Comparison of ENCODE assay signal across 23 cellular contexts in the genomic region with DNA sequence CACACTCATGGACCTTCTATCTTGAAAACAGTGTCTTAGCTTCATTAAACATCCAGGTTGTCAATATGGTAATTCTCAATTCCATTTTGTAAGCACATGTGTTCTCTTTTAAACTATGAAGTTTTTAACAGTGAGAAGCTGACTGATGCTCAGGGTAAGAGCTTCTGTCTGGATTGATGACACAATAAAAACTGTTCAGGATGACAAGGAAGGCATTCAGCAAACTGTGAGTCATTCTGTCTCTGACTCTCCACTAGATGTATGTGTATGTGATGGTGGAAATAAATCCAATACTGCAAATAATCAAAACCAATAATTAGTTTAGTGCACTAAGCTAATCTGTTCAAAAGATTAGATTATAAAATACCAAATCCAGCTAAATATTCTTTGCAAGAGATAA.
DNase-seq lines count a peak whose midpoint lies in the region; ATAC-seq and TF ChIP-seq lines count a peak whose summit lies in the region.
"Had no signal": no experiment of that assay in that cellular context is flagged by ENCODE, and none has a peak within 500 bp of the region (broad histone marks: within the 10 kb centered on the region; RNA-seq: fewer than 3 reads in every experiment).

No MANE protein-coding gene starts in this region.

- H3K27me3 ChIP-seq in foreskin keratinocyte, result no peaks in the 10 kb centered on the region

- DNase-seq in NCI-H82 (lab: John Stamatoyannopoulos, UW), result peak; percentile 1
- no peak for DNase-seq in NCI-H82 treated with DMSO at 0.1 percent for 48 hours (lab: John Stamatoyannopoulos, UW; ENCODE audit: unreplicated experiment)
- DNase-seq in SK-MEL-5 (ENCODE audit: low read depth, low spot score), result peak; percentile 21
- DNase-seq in foreskin keratinocyte, result peak; percentile 15 to 34
- no peak for DNase-seq in NCI-H1694 treated with DMSO at 0.1 percent for 48 hours (lab: John Stamatoyannopoulos, UW)
- DNase-seq in SKM-1 (lab: John Stamatoyannopoulos, UW; ENCODE audit: unreplicated experiment), result no peak
- DNase-seq in effector CD8-positive, alpha-beta T cell (lab: John Stamatoyannopoulos, UW), result no peak
- no peak for DNase-seq in left colon
- DNase-seq: activated CD8-positive, alpha-beta T cell treated with anti-CD3 and anti-CD28 coated beads for 36 hours; activated naive CD4-positive, alpha-beta T cell treated with Interleukin-2 at 50 U/mL for 16 hours; activated T-cell treated with anti-CD3 and anti-CD28 coated beads for 4 hours; amniotic stem cell; Caco-2; caudate nucleus; erythroblast; kidney; NCI-H1105 treated with DMSO at 0.1 percent for 48 hours; NCI-H446 treated with DMSO at 0.1 percent for 48 hours; stimulated activated naive B cell treated with anti-CD40 and anti-IgM and Interleukin-4, amounts not matched to agents 10 μg/mL and 1 μg/mL and 100 μg/mL, for 72 hours; T-helper 9 cell had no signal

- intact Hi-C loops in left colon (cut with DNase I, micrococcal nuclease), result no loop called here

- TF ChIP-seq CTCF in foreskin keratinocyte (conservative IDR thresholded peaks at IDR 0.05), result no peak

- ATAC-seq in foreskin keratinocyte (peak; percentile 91), left colon (no peak)
- ATAC-seq: activated CD8-positive, alpha-beta T cell treated with anti-CD3 and anti-CD28 coated beads for 36 hours; Panc1; stimulated activated naive B cell treated with anti-CD40 and anti-IgM and Interleukin-4, amounts not matched to agents 10 μg/mL and 1 μg/mL and 100 μg/mL, for 72 hours had no signal

- no peaks in the 10 kb centered on the region for H3K4me1 ChIP-seq in foreskin keratinocyte
- H3K4me1 ChIP-seq: Caco-2 had no signal

- in situ Hi-C loops in SK-MEL-5 (cut with HindIII; ENCODE audit: low pct_unique_long_range_greater_than_20kb, low sequenced_read_pairs), result no loop called here

- no peak overlapping the region for H3K27ac ChIP-seq in foreskin keratinocyte
- H3K27ac ChIP-seq: 22Rv1, thoracic aorta had no signal

Comparison
In these comparisons a context has a peak if more than half of its experiments do, and no peak if none do; other contexts are left out.
1. DNase-seq: peak in NCI-H82 (single experiment), SK-MEL-5 (single experiment) and foreskin keratinocyte (2 of 2); none in NCI-H82 treated with DMSO at 0.1 percent for 48 hours (single experiment), NCI-H1694 treated with DMSO at 0.1 percent for 48 hours (single experiment), SKM-1 (single experiment), effector CD8-positive, alpha-beta T cell (single experiment) and left colon (0 of 2).